Comparison of ENCODE assay signal across 26 cellular contexts in the genomic region with DNA sequence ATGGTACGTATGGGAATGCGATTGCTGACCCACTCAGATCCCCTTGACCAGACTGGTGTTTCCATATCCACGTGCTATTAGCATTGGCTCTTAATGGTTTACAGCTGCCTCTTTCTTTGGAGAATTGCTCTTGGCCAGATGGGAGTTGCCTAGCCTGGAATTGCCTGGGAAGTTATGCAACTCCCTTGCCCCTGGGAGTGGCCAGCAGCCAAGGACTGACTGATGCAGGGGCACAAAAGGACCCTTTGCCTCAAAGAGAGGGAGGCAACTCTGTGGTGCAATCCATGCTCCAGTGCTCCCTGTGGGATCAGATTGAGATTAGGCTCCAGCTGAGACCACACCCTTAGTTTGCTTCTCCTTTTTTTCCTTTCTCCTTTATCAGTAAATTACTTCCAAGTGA.
A peak's percentile ranks its signal among the peaks of the same experiment; 100 is the strongest.
DNase-seq lines count a peak whose midpoint lies in the region; TF ChIP-seq lines count a peak whose summit lies in the region.
"Had no signal": no experiment of that assay in that cellular context is flagged by ENCODE, and none has a peak within 500 bp of the region (broad histone marks: within the 10 kb centered on the region; RNA-seq: fewer than 3 reads in every experiment).

No MANE protein-coding gene starts in this region.

- TF ChIP-seq CTCF in fibroblast of the aortic adventitia (IDR thresholded peaks at IDR 0.05; ENCODE audit: insufficient read depth, low read length) (no peak), tibial nerve (IDR thresholded peaks at IDR 0.05) (no peak), GM20000 (IDR thresholded peaks at IDR 0.05; ENCODE audit: extremely low read depth, missing control alignments) (no peak), HFFc6 (IDR thresholded peaks at IDR 0.05) (no peak)

- H3K4me1 ChIP-seq in tibial nerve: peaks cover 0 to 18% (median 3%) of the 10 kb centered on the region in 4 donors
- H3K4me1 ChIP-seq: HAP-1, pancreas had no signal

- H3K27ac Mint-ChIP-seq in HFFc6: no peak overlapping the region
- H3K27ac Mint-ChIP-seq: activated T-cell treated with anti-CD3 and anti-CD28 coated beads, Interleukin-2, amount 50 U/mL, for 24 hours; CD8-positive, alpha-beta T cell; memory B cell; natural killer cell; T-cell had no signal

- H3K9me3 Mint-ChIP-seq in HFFc6: peaks cover 8% of the 10 kb centered on the region; the same call in 1 of the 2 replicates
- H3K9me3 Mint-ChIP-seq: activated T-cell treated with anti-CD3 and anti-CD28 coated beads, Interleukin-2, amount 50 U/mL, for 24 hours; natural killer cell had no signal

- H3K27me3 Mint-ChIP-seq in HFFc6 (ENCODE audit: insufficient read depth): peaks cover 2% of the 10 kb centered on the region
- H3K27me3 Mint-ChIP-seq: activated T-cell treated with anti-CD3 and anti-CD28 coated beads, Interleukin-2, amount 50 U/mL, for 24 hours; memory B cell; T-cell had no signal

- no peaks in the 10 kb centered on the region for H3K36me3 ChIP-seq in tibial nerve
- H3K36me3 ChIP-seq: HAP-1, pancreas had no signal

- no peaks in the 10 kb centered on the region for H3K27me3 ChIP-seq in tibial nerve
- H3K27me3 ChIP-seq: pancreas had no signal

- no peak overlapping the region for H3K4me3 Mint-ChIP-seq in HFFc6
- H3K4me3 Mint-ChIP-seq: activated T-cell treated with anti-CD3 and anti-CD28 coated beads, Interleukin-2, amount 50 U/mL, for 24 hours; CD8-positive, alpha-beta T cell; memory B cell; natural killer cell; T-cell had no signal

- DNase-seq in RPMI7951 (ENCODE audit: low read depth) (peak; percentile 65), fibroblast of the aortic adventitia (ENCODE audit: low read depth) (peak; percentile 85), myocyte (ENCODE audit: low read depth) (peak; percentile 12), tibial nerve (ENCODE audit: low spot score in 2 of 2) (peak; percentile 66 to 67), GM20000 (ENCODE audit: low spot score) (no peak), mesenteric fat pad (ENCODE audit: low spot score) (no peak), HFFc6 (no peak), midbrain (lab: John Stamatoyannopoulos, UW) (no peak)
- DNase-seq: activated CD4-positive, alpha-beta T cell treated with anti-CD3 and anti-CD28 coated beads for 1 hour; activated CD8-positive, alpha-beta memory T cell treated with anti-CD3 and anti-CD28 coated beads for 24 hours; activated naive CD4-positive, alpha-beta T cell; activated T-cell treated with anti-CD3 and anti-CD28 coated beads, Interleukin-2, amount 50 U/mL, for 24 hours; caudate nucleus; CD8-positive, alpha-beta T cell; dermis blood vessel endothelial cell; GDM1; natural killer cell; NCI-H1048; NCI-H1930; NCI-H82; pancreas; SHP77; T-cell had no signal

- H3K4me3 ChIP-seq in fibroblast of the aortic adventitia (ENCODE audit: low read depth, low read length): no peak overlapping the region
- H3K4me3 ChIP-seq in tibial nerve: no peak overlapping the region
- H3K4me3 ChIP-seq: HAP-1, pancreas had no signal

- no peaks in the 10 kb centered on the region for H3K4me1 Mint-ChIP-seq in HFFc6 (ENCODE audit: low read depth)
- H3K4me1 Mint-ChIP-seq: memory B cell, natural killer cell, T-cell had no signal

- TF ChIP-seq POLR2A in tibial nerve (IDR thresholded peaks at IDR 0.05): no peak

- no peaks in the 10 kb centered on the region for H3K9me3 ChIP-seq in tibial nerve
- H3K9me3 ChIP-seq: HAP-1, pancreas had no signal

- H3K27ac ChIP-seq in tibial nerve: peak overlapping the region in 2 of 4 donors; percentile 3 to 34
- H3K27ac ChIP-seq: KMS-11, pancreas had no signal

- 56 to 57% methylated on average over 3 of the region's 3 CpGs for WGBS in tibial nerve, 2 donors

- H3K36me3 Mint-ChIP-seq in HFFc6 (ENCODE audit: low read depth): no peaks in the 10 kb centered on the region
- H3K36me3 Mint-ChIP-seq: CD8-positive, alpha-beta T cell; memory B cell; natural killer cell; T-cell had no signal

- TF ChIP-seq EP300 in tibial nerve (IDR thresholded peaks at IDR 0.05): peak in 1 of 2 donors; percentile 83

Comparison
In these comparisons a context has a peak if more than half of its experiments do, and no peak if none do; other contexts are left out.
1. DNase-seq: peak in RPMI7951 (single experiment), fibroblast of the aortic adventitia (single experiment), myocyte (single experiment) and tibial nerve (2 of 2); none in GM20000 (single experiment), mesenteric fat pad (single experiment), HFFc6 (single experiment) and midbrain (single experiment).